ENCODE assay signal across 8 cellular contexts in genomic region chr6:142387997-142388815, GRCh38.
DNase-seq lines count a peak whose midpoint lies in the region; ATAC-seq and TF ChIP-seq lines count a peak whose summit lies in the region.

No MANE protein-coding gene starts in this region.

- no peaks in the 10 kb centered on the region for H3K27me3 Mint-ChIP-seq in WTC11 (ENCODE audit: low read depth)

- no peak overlapping the region for H3K4me3 Mint-ChIP-seq in WTC11

- no peak overlapping the region for H3K27ac ChIP-seq in upper lobe of right lung

- H3K4me3 ChIP-seq in upper lobe of right lung = no peak overlapping the region

- H3K36me3 Mint-ChIP-seq in WTC11 = no peaks in the 10 kb centered on the region

- no peaks in the 10 kb centered on the region for H3K4me1 ChIP-seq in upper lobe of right lung

- no peaks in the 10 kb centered on the region for H3K9me3 ChIP-seq in upper lobe of right lung

- ATAC-seq in GM19395 (IDR thresholded peaks at IDR 0.05; ENCODE audit: unreplicated experiment) (peak; percentile 77), WTC11 (peak; percentile 70), upper lobe of right lung (peak; percentile 58), GM21390 (IDR thresholded peaks at IDR 0.05; ENCODE audit: unreplicated experiment) (no peak)

- peak; percentile 35 for DNase-seq in COLO829 (ENCODE audit: low spot score)
- DNase-seq in WTC11 (ENCODE audit: low spot score) = no peak
- peak; percentile 30 for DNase-seq in iPS-NIHi11 (ENCODE audit: low spot score)
- DNase-seq in upper lobe of right lung = no peak
- DNase-seq in C1 segment of cervical spinal cord (lab: John Stamatoyannopoulos, UW) = no peak

- TF ChIP-seq CTCF in LNCAP (IDR thresholded peaks at IDR 0.05) (peak; percentile 72), WTC11 (IDR thresholded peaks at IDR 0.05) (peak; percentile 42), upper lobe of right lung (IDR thresholded peaks at IDR 0.05) (peak; percentile 70)

- H3K36me3 ChIP-seq in upper lobe of right lung = no peaks in the 10 kb centered on the region

- intact Hi-C loops in upper lobe of right lung (cut with DNase I) = no loop called here

- H3K9me3 Mint-ChIP-seq in WTC11 = no peaks in the 10 kb centered on the region

- POLR2A ChIA-PET in WTC11 (lab: Charles Lee) = no interaction called here

- no peaks in the 10 kb centered on the region for H3K4me1 Mint-ChIP-seq in WTC11

- no peak overlapping the region for H3K27ac Mint-ChIP-seq in WTC11

- H3K27me3 ChIP-seq in upper lobe of right lung = no peaks in the 10 kb centered on the region

- CTCF ChIA-PET in WTC11 (lab: Charles Lee) = interaction anchor here (0.8 to 1.9 kb wide), 6 partner anchors 10 to 156 kb away, joined by 3 to 9 read pairs (median 4); no protein-coding TSS in a partner anchor

TF ChIP-seq in WTC11, 78 proteins besides CTCF, POLR2A, EP300 and RAD21:
- no peak for TF ChIP-seq NFE2L1 (CRISPR knock-in tag; IDR thresholded peaks at IDR 0.05)
- TF ChIP-seq, protein P1, sequence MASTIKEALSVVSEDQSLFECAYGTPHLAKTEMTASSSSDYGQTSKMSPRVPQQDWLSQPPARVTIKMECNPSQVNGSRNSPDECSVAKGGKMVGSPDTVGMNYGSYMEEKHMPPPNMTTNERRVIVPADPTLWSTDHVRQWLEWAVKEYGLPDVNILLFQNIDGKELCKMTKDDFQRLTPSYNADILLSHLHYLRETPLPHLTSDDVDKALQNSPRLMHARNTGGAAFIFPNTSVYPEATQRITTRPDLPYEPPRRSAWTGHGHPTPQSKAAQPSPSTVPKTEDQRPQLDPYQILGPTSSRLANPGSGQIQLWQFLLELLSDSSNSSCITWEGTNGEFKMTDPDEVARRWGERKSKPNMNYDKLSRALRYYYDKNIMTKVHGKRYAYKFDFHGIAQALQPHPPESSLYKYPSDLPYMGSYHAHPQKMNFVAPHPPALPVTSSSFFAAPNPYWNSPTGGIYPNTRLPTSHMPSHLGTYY (CRISPR knock-in tag; IDR thresholded peaks at IDR 0.05) = no peak
- TF ChIP-seq, protein P2, sequence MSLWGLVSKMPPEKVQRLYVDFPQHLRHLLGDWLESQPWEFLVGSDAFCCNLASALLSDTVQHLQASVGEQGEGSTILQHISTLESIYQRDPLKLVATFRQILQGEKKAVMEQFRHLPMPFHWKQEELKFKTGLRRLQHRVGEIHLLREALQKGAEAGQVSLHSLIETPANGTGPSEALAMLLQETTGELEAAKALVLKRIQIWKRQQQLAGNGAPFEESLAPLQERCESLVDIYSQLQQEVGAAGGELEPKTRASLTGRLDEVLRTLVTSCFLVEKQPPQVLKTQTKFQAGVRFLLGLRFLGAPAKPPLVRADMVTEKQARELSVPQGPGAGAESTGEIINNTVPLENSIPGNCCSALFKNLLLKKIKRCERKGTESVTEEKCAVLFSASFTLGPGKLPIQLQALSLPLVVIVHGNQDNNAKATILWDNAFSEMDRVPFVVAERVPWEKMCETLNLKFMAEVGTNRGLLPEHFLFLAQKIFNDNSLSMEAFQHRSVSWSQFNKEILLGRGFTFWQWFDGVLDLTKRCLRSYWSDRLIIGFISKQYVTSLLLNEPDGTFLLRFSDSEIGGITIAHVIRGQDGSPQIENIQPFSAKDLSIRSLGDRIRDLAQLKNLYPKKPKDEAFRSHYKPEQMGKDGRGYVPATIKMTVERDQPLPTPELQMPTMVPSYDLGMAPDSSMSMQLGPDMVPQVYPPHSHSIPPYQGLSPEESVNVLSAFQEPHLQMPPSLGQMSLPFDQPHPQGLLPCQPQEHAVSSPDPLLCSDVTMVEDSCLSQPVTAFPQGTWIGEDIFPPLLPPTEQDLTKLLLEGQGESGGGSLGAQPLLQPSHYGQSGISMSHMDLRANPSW (CRISPR knock-in tag; conservative IDR thresholded peaks at IDR 0.05; ENCODE audit: low read depth) = no peak
- TF ChIP-seq SOX15 (CRISPR knock-in tag; IDR thresholded peaks at IDR 0.05) = no peak
- TF ChIP-seq ETV6 (CRISPR knock-in tag; IDR thresholded peaks at IDR 0.05) = no peak
- no peak for TF ChIP-seq CDX4 (CRISPR knock-in tag; IDR thresholded peaks at IDR 0.05; ENCODE audit: borderline replicate concordance)
- no peak for TF ChIP-seq ZBTB43 (CRISPR knock-in tag; IDR thresholded peaks at IDR 0.05)
- TF ChIP-seq EMX1 (CRISPR knock-in tag; IDR thresholded peaks at IDR 0.05) = no peak
- TF ChIP-seq, protein P3, sequence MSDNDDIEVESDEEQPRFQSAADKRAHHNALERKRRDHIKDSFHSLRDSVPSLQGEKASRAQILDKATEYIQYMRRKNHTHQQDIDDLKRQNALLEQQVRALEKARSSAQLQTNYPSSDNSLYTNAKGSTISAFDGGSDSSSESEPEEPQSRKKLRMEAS (CRISPR knock-in tag; IDR thresholded peaks at IDR 0.05) = no peak
- no peak for TF ChIP-seq NR2C2 (CRISPR knock-in tag; IDR thresholded peaks at IDR 0.05)
- TF ChIP-seq SP1 (CRISPR knock-in tag; conservative IDR thresholded peaks at IDR 0.05) = no peak
- TF ChIP-seq, protein P4, sequence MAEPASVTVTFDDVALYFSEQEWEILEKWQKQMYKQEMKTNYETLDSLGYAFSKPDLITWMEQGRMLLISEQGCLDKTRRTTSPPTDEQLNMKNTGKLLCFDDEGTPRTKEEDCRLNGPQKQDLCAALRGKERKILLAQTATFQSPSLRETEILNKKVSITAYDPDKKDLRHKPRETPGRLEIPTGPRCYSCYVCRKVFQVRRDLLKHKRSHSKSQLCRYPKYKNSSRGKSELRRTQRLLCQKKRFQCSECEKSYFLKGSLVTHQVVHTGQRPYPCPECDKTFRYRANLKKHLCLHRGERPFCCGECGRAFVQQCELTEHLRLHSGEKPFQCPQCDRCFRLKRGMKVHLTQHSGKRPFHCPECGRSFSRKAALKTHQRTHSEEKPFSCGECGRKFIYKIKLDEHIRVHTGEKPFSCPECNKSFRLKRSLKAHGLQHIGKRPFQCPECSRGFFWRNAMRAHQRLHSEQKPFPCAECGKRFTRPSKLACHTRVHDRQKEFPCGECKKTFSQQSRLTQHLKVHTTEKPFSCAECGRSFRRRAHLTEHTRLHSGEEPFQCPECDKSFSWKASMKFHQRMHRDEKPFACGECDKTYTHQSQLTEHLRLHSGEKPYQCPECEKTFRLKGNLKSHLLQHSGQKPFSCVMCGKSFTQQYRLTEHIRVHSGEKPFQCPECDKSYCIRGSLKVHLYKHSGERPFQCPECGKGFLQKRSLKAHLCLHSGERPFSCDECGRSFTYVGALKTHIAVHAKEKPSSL (CRISPR knock-in tag; conservative IDR thresholded peaks at IDR 0.05) = no peak
- no peak for TF ChIP-seq ZNF671 (CRISPR knock-in tag; IDR thresholded peaks at IDR 0.05)
- no peak for TF ChIP-seq ATF1 (CRISPR knock-in tag; IDR thresholded peaks at IDR 0.05)
- TF ChIP-seq ZNF532 (CRISPR knock-in tag; IDR thresholded peaks at IDR 0.05; ENCODE audit: borderline replicate concordance) = no peak
- TF ChIP-seq ESRRA (CRISPR knock-in tag; IDR thresholded peaks at IDR 0.05; ENCODE audit: borderline replicate concordance) = no peak
- TF ChIP-seq ZNF416 (CRISPR knock-in tag; IDR thresholded peaks at IDR 0.05) = no peak
- no peak for TF ChIP-seq ZNF423 (CRISPR knock-in tag; IDR thresholded peaks at IDR 0.05)
TF ChIP-seq in WTC11: peak in this region for 0.

Comparison
In these comparisons a context has a peak if more than half of its experiments do, and no peak if none do; other contexts are left out.
1. DNase-seq: peak in COLO829 (single experiment) and iPS-NIHi11 (single experiment); none in WTC11 (single experiment), upper lobe of right lung (single experiment) and C1 segment of cervical spinal cord (0 of 14).
2. Peak in every context shown above with its lines, with median percentiles within 50 percentile points of each other: CTCF ChIP-seq.